In genomic region chr14:77457115-77457521, GRCh38 we compare ENCODE assay signal across 8 cellular contexts. TPM values are rescaled to one million over a fixed set of nuclear protein-coding genes. Genes with fewer than 3 reads are reported as not detected.
DNase-seq lines count a peak whose midpoint lies in the region; ATAC-seq and TF ChIP-seq lines count a peak whose summit lies in the region.

No MANE protein-coding gene starts in this region.

- intact Hi-C loops in IMR-90 (cut with micrococcal nuclease) (loop anchor here (1.0 to 10.0 kb wide), 4 partner anchors 80 to 345 kb away; partner anchors contain the start of genes ADCK1, GSTZ1, POMT2 and SAMD15), lower lobe of right lung (cut with DNase I) (no loop called here), vagina (cut with DNase I) (no loop called here)

- TF ChIP-seq POLR2A in IMR-90 (IDR thresholded peaks at IDR 0.05; ENCODE audit: low read depth, low read length) (no peak; the same call in 1 of the 2 replicates), vagina (IDR thresholded peaks at IDR 0.05) (no peak)

- no TSS peak for BruUV-seq in IMR-90 (replicated peaks; lab: Mats Ljungman, UMichigan)

- H3K4me3 ChIP-seq in IMR-90 (ENCODE audit: insufficient read depth, low read depth, low read length) (peak overlapping the region; percentile 69), astrocyte of the cerebellum (ENCODE audit: low read depth, low read length) (peak overlapping the region; percentile 98), lower lobe of right lung (peak overlapping the region; percentile 92), vagina (peak overlapping the region; percentile 59 to 91)

- H3K27ac Mint-ChIP-seq in activated CD8-positive, alpha-beta memory T cell treated with anti-CD3 and anti-CD28 coated beads, Interleukin-2, amount 10 ng/mL, durations not matched to agents 7 days and 5 days: peak overlapping the region; percentile 99

- H4K8ac ChIP-seq in IMR-90 (ENCODE audit: low read depth in 2 of 2, low read length in 2 of 2): peak overlapping the region; percentile 35 to 88; a peak in 3 of 4 replicates

- TF ChIP-seq CTCF in IMR-90 (conservative IDR thresholded peaks at IDR 0.05; ENCODE audit: low read depth, low read length) (no peak), astrocyte of the cerebellum (IDR thresholded peaks at IDR 0.05; ENCODE audit: low read depth, low read length, missing control alignments) (no peak), lower lobe of right lung (IDR thresholded peaks at IDR 0.05) (no peak), vagina (IDR thresholded peaks at IDR 0.05) (no peak)

- no peaks in the 10 kb centered on the region for H3K27me3 ChIP-seq in IMR-90 (ENCODE audit: control insufficient read depth, insufficient read depth, low read length)
- no peaks in the 10 kb centered on the region for H3K27me3 ChIP-seq in lower lobe of right lung (ENCODE audit: low read depth)
- no peaks in the 10 kb centered on the region for H3K27me3 ChIP-seq in vagina

- H3K4me1 Mint-ChIP-seq in activated CD8-positive, alpha-beta memory T cell treated with anti-CD3 and anti-CD28 coated beads, Interleukin-2, amount 10 ng/mL, durations not matched to agents 7 days and 5 days: peaks cover 36% of the 10 kb centered on the region

- H3K36me3 ChIP-seq in IMR-90 (ENCODE audit: control insufficient read depth, insufficient read depth, low read length) (peaks cover 16% of the 10 kb centered on the region), lower lobe of right lung (peaks cover 43% of the 10 kb centered on the region), vagina (peaks cover 0 to 34% of the 10 kb centered on the region in 2 donors)

- no peak overlapping the region for H2BK15ac ChIP-seq in IMR-90 (ENCODE audit: low read depth, low read length)

- peak overlapping the region; percentile 94 for H3K4me2 ChIP-seq in IMR-90 (ENCODE audit: low read depth, low read length)

- CTCF ChIA-PET in activated CD8-positive, alpha-beta memory T cell treated with anti-CD3 and anti-CD28 coated beads, Interleukin-2, amount 10 ng/mL, durations not matched to agents 7 days and 5 days (lab: Charles Lee): interaction anchor here (1.1 kb wide), 1 partner anchor 9 kb away, joined by 3 read pairs; no protein-coding TSS in a partner anchor
- CTCF ChIA-PET in IMR-90 (lab: Yijun Ruan, JAX): interaction anchor here (0.6 kb wide), 1 partner anchor 142 kb away, joined by 7 read pairs; no protein-coding TSS in a partner anchor

- no peak for DNase-seq in activated CD8-positive, alpha-beta memory T cell treated with anti-CD3 and anti-CD28 coated beads, Interleukin-2, amount 10 ng/mL, durations not matched to agents 7 days and 5 days
- DNase-seq in activated CD8-positive, alpha-beta memory T cell treated with anti-CD3 and anti-CD28 coated beads for 24 hours: no peak
- DNase-seq in IMR-90: peak; percentile 40
- DNase-seq in astrocyte of the cerebellum (ENCODE audit: low read depth): peak; percentile 9
- no peak for DNase-seq in lower lobe of right lung
- no peak for DNase-seq in vagina (ENCODE audit: extremely low spot score in 2 of 2)
- DNase-seq in activated effector memory CD4-positive, alpha-beta T cell treated with anti-CD3 and anti-CD28 coated beads, Interleukin-2, amount 50 U/mL, for 16 hours: no peak

- H2BK5ac ChIP-seq in IMR-90 (ENCODE audit: low read depth, low read length, poor library complexity, severe bottlenecking): peak overlapping the region; percentile 43

- dilution Hi-C loops in IMR-90 (cut with HindIII; ENCODE audit: low sequenced_read_pairs, unreplicated experiment): no loop called here

- TF ChIP-seq RAD21 in IMR-90 (IDR thresholded peaks at IDR 0.05; ENCODE audit: low read length): no peak

- in situ Hi-C loops in IMR-90 (cut with MboI; ENCODE audit: low sequenced_read_pairs) (no loop called here), astrocyte of the cerebellum (cut with HindIII; ENCODE audit: low sequenced_read_pairs) (no loop called here)

- H2BK20ac ChIP-seq in IMR-90 (ENCODE audit: low read depth, low read length): no peak overlapping the region

- H3K4me3 Mint-ChIP-seq in activated CD8-positive, alpha-beta memory T cell treated with anti-CD3 and anti-CD28 coated beads, Interleukin-2, amount 10 ng/mL, durations not matched to agents 7 days and 5 days: peak overlapping the region; percentile 93

- H2BK120ac ChIP-seq in IMR-90 (ENCODE audit: low read depth, low read length): no peak overlapping the region

- peak overlapping the region; percentile 62 for H3K27ac ChIP-seq in IMR-90 (ENCODE audit: insufficient read depth, low read length)
- peak overlapping the region; percentile 91 for H3K27ac ChIP-seq in lower lobe of right lung
- peak overlapping the region; percentile 99 for H3K27ac ChIP-seq in vagina

- peak overlapping the region; percentile 83 for H3K23ac ChIP-seq in IMR-90 (ENCODE audit: low read depth, low read length)

- H2AK9ac ChIP-seq in IMR-90 (replicated peaks; ENCODE audit: low read depth, low read length, poor library complexity): peak overlapping the region; percentile 62

- H2AFZ ChIP-seq in IMR-90 (replicated peaks; ENCODE audit: low read length, poor library complexity): peak overlapping the region; percentile 99

- H3K4me1 ChIP-seq in IMR-90 (ENCODE audit: control insufficient read depth, insufficient read depth, low read length): peaks cover 3% of the 10 kb centered on the region
- peaks cover 27% of the 10 kb centered on the region for H3K4me1 ChIP-seq in lower lobe of right lung
- peaks cover 31% of the 10 kb centered on the region for H3K4me1 ChIP-seq in vagina

- H4K91ac ChIP-seq in IMR-90 (ENCODE audit: insufficient read depth, low read depth, low read length): peak overlapping the region; percentile 45

- peaks cover 14% of the 10 kb centered on the region; the same call in 1 of the 2 replicates for H4K20me1 ChIP-seq in IMR-90 (ENCODE audit: insufficient read depth, low read length)

- H3K9me1 ChIP-seq in IMR-90 (ENCODE audit: insufficient read depth, low read length): peaks cover 2% of the 10 kb centered on the region

- WGBS in IMR-90 (ENCODE audit: extremely low coverage in 2 of 2, insufficient read length in 1 of 2), 2 experiments: 1% methylated on average over 9 of the region's 18 CpGs; no CpG with 5 or more reads in 1 of the 2 experiments

- H4K5ac ChIP-seq in IMR-90 (ENCODE audit: low read depth, low read length): peak overlapping the region; percentile 52

- no peaks in the 10 kb centered on the region for H3K9me3 ChIP-seq in IMR-90 (ENCODE audit: control insufficient read depth, insufficient read depth, low read length)
- H3K9me3 ChIP-seq in lower lobe of right lung: no peaks in the 10 kb centered on the region
- no peaks in the 10 kb centered on the region for H3K9me3 ChIP-seq in vagina

- peak overlapping the region; percentile 80 for H3K14ac ChIP-seq in IMR-90 (replicated peaks; ENCODE audit: low read depth, low read length)

- H3K56ac ChIP-seq in IMR-90 (ENCODE audit: extremely low read depth, insufficient read depth, low read length): peak overlapping the region; percentile 60; the same call in 1 of the 2 replicates

- H3K36me3 Mint-ChIP-seq in activated CD8-positive, alpha-beta memory T cell treated with anti-CD3 and anti-CD28 coated beads, Interleukin-2, amount 10 ng/mL, durations not matched to agents 7 days and 5 days: peaks cover 33% of the 10 kb centered on the region

- POLR2A ChIA-PET in IMR-90 (lab: Charles Lee; ENCODE audit: unreplicated experiment): interaction anchor here (0.6 to 0.7 kb wide), 4 partner anchors 11 to 166 kb away, joined by 3 to 13 read pairs (median 6); no protein-coding TSS in a partner anchor

- H3K18ac ChIP-seq in IMR-90 (ENCODE audit: low read depth, low read length): no peak overlapping the region

- no peaks in the 10 kb centered on the region for H3K27me3 Mint-ChIP-seq in activated CD8-positive, alpha-beta memory T cell treated with anti-CD3 and anti-CD28 coated beads, Interleukin-2, amount 10 ng/mL, durations not matched to agents 7 days and 5 days

- H3K9me3 Mint-ChIP-seq in activated CD8-positive, alpha-beta memory T cell treated with anti-CD3 and anti-CD28 coated beads, Interleukin-2, amount 10 ng/mL, durations not matched to agents 7 days and 5 days (ENCODE audit: low read depth): no peaks in the 10 kb centered on the region

- H3K4ac ChIP-seq in IMR-90 (ENCODE audit: low read depth, low read length): peak overlapping the region; percentile 82

- H2AK5ac ChIP-seq in IMR-90 (ENCODE audit: low read depth, low read length): peak overlapping the region; percentile 16

- peak; percentile 1 for ATAC-seq in activated CD8-positive, alpha-beta memory T cell treated with anti-CD3 and anti-CD28 coated beads, Interleukin-2, amount 10 ng/mL, durations not matched to agents 7 days and 5 days
- peak; percentile 19 for ATAC-seq in IMR-90 (ENCODE audit: low read depth)
- ATAC-seq in lower lobe of right lung: no peak
- no peak for ATAC-seq in GM19463 (IDR thresholded peaks at IDR 0.05; ENCODE audit: unreplicated experiment)

- peaks cover 15 to 45% of the 10 kb centered on the region in 2 experiments; a peak in 3 of 4 replicates for H3K79me1 ChIP-seq in IMR-90 (ENCODE audit: low read depth in 1 of 2, low read length in 2 of 2)

- H3K9ac ChIP-seq in IMR-90 (ENCODE audit: low read depth, low read length): peak overlapping the region; percentile 85

RNA-seq across cellular contexts. Expression of gene VIPAS39, which starts 0.3 kb away (rescaled TPM):
- total RNA-seq in activated CD8-positive, alpha-beta memory T cell treated with anti-CD3 and anti-CD28 coated beads, Interleukin-2, amount 10 ng/mL, durations not matched to agents 7 days and 5 days: 10 to 100 TPM; 16.9 to 19.3 TPM
- total RNA-seq in IMR-90 (2012; rRNA removed): 32.2 and 43.0 TPM in 2 replicates
- 17.2 and 19.0 TPM in 2 replicates for polyA plus RNA-seq in IMR-90 (2012; rRNA removed)
- 7.5 and 11.2 TPM in 2 replicates for polyA plus RNA-seq in IMR-90 (2012; cell fraction: cytosol; rRNA removed)
- polyA plus RNA-seq in IMR-90 (2012; cell fraction: nucleus; rRNA removed; ENCODE audit: low replicate concordance): 6.8 and 34.7 TPM in 2 replicates
- 18.4 TPM for total RNA-seq in lower lobe of right lung
- 21.9 TPM for total RNA-seq in vagina

RNA-seq across cellular contexts. Expression of gene AHSA1, which starts 0.8 kb away (rescaled TPM):
- 100 to 1,000 TPM; 219 to 266 TPM for total RNA-seq in activated CD8-positive, alpha-beta memory T cell treated with anti-CD3 and anti-CD28 coated beads, Interleukin-2, amount 10 ng/mL, durations not matched to agents 7 days and 5 days
- total RNA-seq in IMR-90 (2012; rRNA removed) (152 and 166 TPM in 2 replicates), lower lobe of right lung (122 TPM), vagina (85.9 TPM)
- 190 and 252 TPM in 2 replicates for polyA plus RNA-seq in IMR-90 (2012; rRNA removed)
- 97.8 and 134 TPM in 2 replicates for polyA plus RNA-seq in IMR-90 (2012; cell fraction: cytosol; rRNA removed)
- 42.3 and 94.5 TPM in 2 replicates for polyA plus RNA-seq in IMR-90 (2012; cell fraction: nucleus; rRNA removed; ENCODE audit: low replicate concordance)

RNA-seq across cellular contexts. Expression of gene NOXRED1, which starts 33.8 kb away (rescaled TPM):
- under 1 TPM; 0.45 to 0.53 TPM for total RNA-seq in activated CD8-positive, alpha-beta memory T cell treated with anti-CD3 and anti-CD28 coated beads, Interleukin-2, amount 10 ng/mL, durations not matched to agents 7 days and 5 days
- total RNA-seq in IMR-90 (2012; rRNA removed) (under 0.01 TPM in 2 replicates), lower lobe of right lung (0.77 TPM), vagina (not detected)
- polyA plus RNA-seq in IMR-90 (2012; rRNA removed): 0.06 and 0.14 TPM in 2 replicates
- polyA plus RNA-seq in IMR-90 (2012; cell fraction: cytosol; rRNA removed): not detected in 2 replicates
- 0.20 and 0.47 TPM in 2 replicates for polyA plus RNA-seq in IMR-90 (2012; cell fraction: nucleus; rRNA removed; ENCODE audit: low replicate concordance)

RNA-seq across cellular contexts. Expression of gene ISM2, which starts 41.5 kb away (rescaled TPM):
- total RNA-seq in activated CD8-positive, alpha-beta memory T cell treated with anti-CD3 and anti-CD28 coated beads, Interleukin-2, amount 10 ng/mL, durations not matched to agents 7 days and 5 days: not detected
- under 0.01 TPM in 2 replicates for total RNA-seq in IMR-90 (2012; rRNA removed)
- 0.12 and 0.19 TPM in 2 replicates for polyA plus RNA-seq in IMR-90 (2012; rRNA removed)
- polyA plus RNA-seq in IMR-90 (2012; cell fraction: cytosol; rRNA removed): 0.07 and 0.11 TPM in 2 replicates
- polyA plus RNA-seq in IMR-90 (2012; cell fraction: nucleus; rRNA removed; ENCODE audit: low replicate concordance): 0.14 and 0.16 TPM in 2 replicates
- not detected for total RNA-seq in lower lobe of right lung
- 3.9 TPM for total RNA-seq in vagina

Comparison
In these comparisons a context has a peak if more than half of its experiments do, and no peak if none do; other contexts are left out.
1. ATAC-seq: peak in activated CD8-positive, alpha-beta memory T cell treated with anti-CD3 and anti-CD28 coated beads, Interleukin-2, amount 10 ng/mL, durations not matched to agents 7 days and 5 days (single experiment) and IMR-90 (single experiment); none in lower lobe of right lung (0 of 2) and GM19463 (single experiment).
2. DNase-seq: peak in IMR-90 (single experiment) and astrocyte of the cerebellum (single experiment); none in activated CD8-positive, alpha-beta memory T cell treated with anti-CD3 and anti-CD28 coated beads, Interleukin-2, amount 10 ng/mL, durations not matched to agents 7 days and 5 days (single experiment), activated CD8-positive, alpha-beta memory T cell treated with anti-CD3 and anti-CD28 coated beads for 24 hours (single experiment), lower lobe of right lung (single experiment), vagina (0 of 2) and activated effector memory CD4-positive, alpha-beta T cell treated with anti-CD3 and anti-CD28 coated beads, Interleukin-2, amount 50 U/mL, for 16 hours (single experiment).
3. Peak in every context shown above with its lines, with median percentiles within 50 percentile points of each other: H3K27ac ChIP-seq and H3K4me3 ChIP-seq.